20 cellular contexts compared by ENCODE assay signal in the genomic region with DNA sequence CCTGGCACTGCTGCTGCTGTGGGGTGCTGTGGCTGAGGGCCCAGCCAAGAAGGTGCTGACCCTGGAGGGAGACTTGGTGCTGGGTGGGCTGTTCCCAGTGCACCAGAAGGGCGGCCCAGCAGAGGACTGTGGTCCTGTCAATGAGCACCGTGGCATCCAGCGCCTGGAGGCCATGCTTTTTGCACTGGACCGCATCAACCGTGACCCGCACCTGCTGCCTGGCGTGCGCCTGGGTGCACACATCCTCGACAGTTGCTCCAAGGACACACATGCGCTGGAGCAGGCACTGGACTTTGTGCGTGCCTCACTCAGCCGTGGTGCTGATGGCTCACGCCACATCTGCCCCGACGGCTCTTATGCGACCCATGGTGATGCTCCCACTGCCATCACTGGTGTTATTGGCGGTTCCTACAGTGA. TPM values are rescaled to one million over a fixed set of nuclear protein-coding genes. Genes with fewer than 3 reads are reported as not detected.
A peak's percentile ranks its signal among the peaks of the same experiment; 100 is the strongest.
DNase-seq lines count a peak whose midpoint lies in the region; ATAC-seq and TF ChIP-seq lines count a peak whose summit lies in the region.
"Had no signal": no experiment of that assay in that cellular context is flagged by ENCODE, and none has a peak within 500 bp of the region (broad histone marks: within the 10 kb centered on the region; RNA-seq: fewer than 3 reads in every experiment).

No MANE protein-coding gene starts in this region.

- H3K4me1 ChIP-seq in right cardiac atrium (ENCODE audit: control insufficient read depth, insufficient read depth, low read length) (peaks cover 3% of the 10 kb centered on the region), adrenal gland (replicated peaks in 1 of 2) (peaks cover 0 to 5% of the 10 kb centered on the region in 2 donors)
- H3K4me1 ChIP-seq: BE2C had no signal

- TF ChIP-seq CTCF in adrenal gland (IDR thresholded peaks at IDR 0.05) (no peak), nephron (IDR thresholded peaks at IDR 0.05; ENCODE audit: unreplicated experiment in 3 of 3) (no peak)

- H3K9me3 Mint-ChIP-seq in nephron, result no peaks in the 10 kb centered on the region
- H3K9me3 Mint-ChIP-seq: nephron progenitor cell had no signal

- no peak overlapping the region for H3K27ac ChIP-seq in right cardiac atrium (ENCODE audit: low read length)
- H3K27ac ChIP-seq in adrenal gland, result no peak overlapping the region
- H3K27ac ChIP-seq: right atrium auricular region, testis, WERI-Rb-1 had no signal

- TF ChIP-seq POLR2A in adrenal gland (IDR thresholded peaks at IDR 0.05), result no peak

- H3K4me3 Mint-ChIP-seq in nephron, result peak overlapping the region in 2 of 3 experiments; percentile 13 to 56

- H3K27ac Mint-ChIP-seq in nephron, result no peak overlapping the region
- H3K27ac Mint-ChIP-seq: nephron progenitor cell had no signal

- H3K27me3 ChIP-seq in right cardiac atrium (ENCODE audit: control insufficient read depth, insufficient read depth), result no peaks in the 10 kb centered on the region
- no peaks in the 10 kb centered on the region for H3K27me3 ChIP-seq in adrenal gland
- H3K27me3 ChIP-seq: right atrium auricular region, testis had no signal

- H3K36me3 ChIP-seq in adrenal gland (replicated peaks in 1 of 2), result peaks cover 0 to 1% of the 10 kb centered on the region in 2 donors
- H3K36me3 ChIP-seq: BE2C, right atrium auricular region had no signal

- H3K27me3 Mint-ChIP-seq in nephron (ENCODE audit: low read depth), result peaks cover 43% of the 10 kb centered on the region

- H3K4me1 Mint-ChIP-seq in nephron, result peaks cover 4% of the 10 kb centered on the region

- H3K9me3 ChIP-seq in right cardiac atrium (ENCODE audit: control insufficient read depth, low read length) (no peaks in the 10 kb centered on the region), adrenal gland (replicated peaks in 1 of 3) (no peaks in the 10 kb centered on the region)
- H3K9me3 ChIP-seq: BE2C, right atrium auricular region, testis had no signal

- ATAC-seq in left cardiac atrium (no peak), right cardiac atrium (no peak), HG02885 (IDR thresholded peaks at IDR 0.05; ENCODE audit: poor library complexity, unreplicated experiment) (no peak)
- ATAC-seq: Panc1 had no signal

- intact Hi-C loops in left cardiac atrium (cut with DNase I), result no loop called here
- intact Hi-C loops in right cardiac atrium (cut with DNase I), result no loop called here
- intact Hi-C loops in adrenal gland (cut with DNase I), result no loop called here

- 95% methylated on average over 17 of the region's 17 CpGs for WGBS in right cardiac atrium
- WGBS in adrenal gland, 4 donors, result 90 to 96% (median 95%) methylated on average over 3 to 17 of the region's 17 CpGs

- DNase-seq in left cardiac atrium, result peak; percentile 15
- no peak for DNase-seq in right cardiac atrium
- DNase-seq in adrenal gland, result peak in 5 of 7 donors; percentile 8 to 39 (median 14)
- DNase-seq in SIG-M5 (lab: John Stamatoyannopoulos, UW), result no peak
- DNase-seq in stimulated activated CD4-positive, alpha-beta T cell treated with anti-CD3 and anti-CD28 coated beads, Interleukin-12 subunit alpha, Interleukin-12 subunit beta, amount 100 ng/mL, for 4 hours, result no peak
- DNase-seq: anterior cingulate cortex; BE2C; cortex of kidney; GF-D8; NCI-H1417; NCI-H2171; NCI-H748 treated with DMSO at 0.1 percent for 48 hours; nephron progenitor cell; stimulated activated CD4-positive, alpha-beta T cell treated with anti-CD3 and anti-CD28 coated beads, Interleukin-1b, Interleukin-23, amount 100 ng/mL, for 48 hours; WERI-Rb-1 had no signal

- H3K4me3 ChIP-seq in right cardiac atrium (ENCODE audit: low read length) (no peak overlapping the region), adrenal gland (no peak overlapping the region)
- H3K4me3 ChIP-seq: right atrium auricular region, testis had no signal

- H3K36me3 Mint-ChIP-seq in nephron (ENCODE audit: low read depth), result no peaks in the 10 kb centered on the region

RNA-seq across cellular contexts. Expression of a gene that starts 2.1 kb away (rescaled TPM):
- total RNA-seq in left cardiac atrium (under 1 TPM; 0.15 to 0.50 TPM), right cardiac atrium (under 1 TPM; 0.06 to 0.40 (median 0.20) TPM), adrenal gland (under 1 TPM in 6 of 8 donors, not detected in 2; 0.04 to 0.26 (median 0.16) TPM)
- polyA plus RNA-seq in right cardiac atrium (0.09 TPM), adrenal gland (under 1 TPM in 2 of 3 donors, not detected in 1; 0.34 to 0.48 TPM)

RNA-seq across cellular contexts. Expression of a gene that starts 38.0 kb away (rescaled TPM):
- total RNA-seq in left cardiac atrium, result 10 to 100 TPM; 44.1 TPM
- 10 to 100 TPM; 37.6 to 40.2 (median 38.3) TPM for total RNA-seq in right cardiac atrium
- polyA plus RNA-seq in right cardiac atrium, result 67.8 TPM
- total RNA-seq in adrenal gland, result 100 to 1,000 TPM in 6 of 8 donors, 10 to 100 TPM in 2; 64.7 to 207 (median 138) TPM
- 100 to 1,000 TPM; 121 to 174 (median 126) TPM for polyA plus RNA-seq in adrenal gland

Comparison
In these comparisons a context has a peak if more than half of its experiments do, and no peak if none do; other contexts are left out.
1. DNase-seq: peak in left cardiac atrium (single experiment) and adrenal gland (5 of 7); none in right cardiac atrium (0 of 3), SIG-M5 (single experiment) and stimulated activated CD4-positive, alpha-beta T cell treated with anti-CD3 and anti-CD28 coated beads, Interleukin-12 subunit alpha, Interleukin-12 subunit beta, amount 100 ng/mL, for 4 hours (single experiment).